Comparison of ENCODE assay signal across 1 cellular context in the genomic region with DNA sequence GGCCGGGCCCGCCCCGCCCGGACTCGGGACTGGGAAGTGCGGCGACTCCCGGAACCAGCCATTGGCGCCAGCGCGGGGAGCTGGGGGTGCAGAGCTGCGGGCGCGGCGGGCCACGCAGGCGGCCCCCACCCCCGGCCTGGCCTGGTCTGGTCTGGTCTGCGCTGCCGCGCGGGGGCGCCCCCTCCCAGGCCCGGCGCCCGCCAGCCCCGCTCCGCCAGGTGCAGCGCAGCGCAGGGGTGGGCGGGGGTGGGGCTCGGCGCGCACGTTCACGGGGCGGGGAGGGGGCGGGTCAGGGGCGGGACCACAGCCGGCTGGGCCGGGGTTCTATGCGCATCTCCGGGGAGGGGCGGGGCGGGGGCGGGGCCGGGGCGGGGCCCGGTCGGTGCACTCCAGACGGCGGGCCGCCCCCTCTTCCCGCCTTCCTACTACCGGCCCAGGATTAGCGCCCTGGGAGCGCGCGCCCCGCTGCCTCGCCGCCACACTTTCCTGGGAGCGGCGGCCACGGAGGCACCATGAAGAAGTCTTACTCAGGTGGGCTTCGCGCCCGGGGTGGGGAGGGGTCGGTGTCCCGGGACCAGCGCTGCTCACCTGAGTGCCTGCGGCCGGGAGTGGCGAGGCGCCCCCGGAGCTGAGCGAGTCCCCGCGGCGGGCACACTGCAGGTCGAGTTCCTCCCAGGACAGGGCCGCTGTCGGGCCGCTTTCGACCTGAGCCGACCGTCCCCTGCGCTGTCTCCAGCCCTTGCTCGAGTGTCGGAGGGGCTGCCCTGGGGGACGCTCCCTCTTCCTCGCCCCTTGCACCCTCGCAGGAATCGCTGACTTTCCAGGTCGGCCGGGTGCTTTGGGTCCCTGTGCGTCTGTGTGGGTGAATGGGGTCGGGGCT.
TF ChIP-seq lines count a peak whose summit lies in the region.

No MANE protein-coding gene starts in this region.

TF ChIP-seq in endothelial cell of umbilical vein, 7 proteins besides CTCF, POLR2A, EP300 and RAD21 (continued from another document):
- TF ChIP-seq, protein P1, sequence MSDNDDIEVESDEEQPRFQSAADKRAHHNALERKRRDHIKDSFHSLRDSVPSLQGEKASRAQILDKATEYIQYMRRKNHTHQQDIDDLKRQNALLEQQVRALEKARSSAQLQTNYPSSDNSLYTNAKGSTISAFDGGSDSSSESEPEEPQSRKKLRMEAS (IDR thresholded peaks at IDR 0.05; ENCODE audit: insufficient read depth, insufficient read length), result no peak
- no peak for TF ChIP-seq POLR2AphosphoS5 (IDR thresholded peaks at IDR 0.05; ENCODE audit: insufficient read depth, low read depth, low read length)
- no peak for TF ChIP-seq EZH2 (IDR thresholded peaks at IDR 0.05; ENCODE audit: borderline replicate concordance, low read depth, low read length, severe bottlenecking)
- no peak for TF ChIP-seq FOS (IDR thresholded peaks at IDR 0.05; ENCODE audit: borderline replicate concordance, insufficient read depth, low read length)
